In the genomic region with DNA sequence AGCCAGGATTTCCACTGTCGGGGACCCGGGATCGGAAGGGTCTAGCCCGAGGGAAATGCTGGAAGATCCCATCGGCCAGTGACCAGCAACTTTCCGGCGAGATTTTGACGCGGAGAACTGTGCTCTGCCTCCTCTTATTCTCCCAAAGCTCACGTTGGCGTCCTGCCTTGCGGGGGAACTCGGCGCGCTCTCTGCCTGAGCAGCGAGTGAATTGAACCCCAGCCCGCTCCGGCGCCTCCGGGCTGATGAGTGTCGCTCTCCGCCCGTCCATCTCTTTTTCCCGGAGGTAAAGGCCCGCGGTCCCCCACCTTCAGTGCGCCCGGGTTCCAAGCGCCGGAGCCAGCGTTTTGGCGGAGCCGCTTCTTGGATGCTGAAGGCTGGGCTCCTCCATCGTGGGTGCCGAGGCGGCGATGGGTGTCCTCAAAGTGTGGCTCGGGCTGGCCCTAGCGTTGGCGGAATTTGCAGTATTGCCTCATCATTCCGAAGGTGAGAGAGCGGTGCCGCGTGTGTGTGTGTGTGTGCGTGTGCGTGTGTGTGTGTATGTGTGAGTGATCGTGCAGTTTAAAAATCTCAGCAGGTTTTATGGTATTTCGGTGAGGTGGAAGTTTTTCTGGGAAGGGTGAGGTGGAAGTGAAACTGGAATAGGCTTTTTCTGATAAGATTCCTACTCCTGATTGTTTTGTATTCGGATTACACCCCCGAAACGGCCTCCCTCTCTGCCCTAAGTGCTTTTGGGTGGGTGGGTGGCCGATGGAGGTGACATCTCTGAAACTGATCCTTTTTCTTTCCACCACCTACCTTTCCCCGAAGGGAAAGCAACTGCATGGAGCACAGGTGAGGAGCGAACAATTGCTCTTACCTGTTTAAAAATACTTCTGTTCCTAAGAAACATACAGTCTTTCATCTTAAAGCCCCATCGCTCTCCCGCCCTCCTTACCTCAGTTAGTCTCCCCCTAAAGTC, we compare ENCODE assay signal across 8 cellular contexts. TPM values are rescaled to one million over a fixed set of nuclear protein-coding genes. Genes with fewer than 3 reads are reported as not detected.
DNase-seq lines count a peak whose midpoint lies in the region; ATAC-seq and TF ChIP-seq lines count a peak whose summit lies in the region.

No MANE protein-coding gene starts in this region.

- CTCF ChIA-PET in activated CD8-positive, alpha-beta T cell treated with anti-CD3 and anti-CD28 coated beads, Interleukin-2, amount 10 ng/mL, durations not matched to agents 7 days and 5 days (lab: Charles Lee) = interaction anchor here (0.8 to 1.0 kb wide), 4 partner anchors 24 to 806 kb away, joined by 3 to 4 read pairs (median 3); no protein-coding TSS in a partner anchor

- POLR2A ChIA-PET in activated CD8-positive, alpha-beta T cell treated with anti-CD3 and anti-CD28 coated beads, Interleukin-2, amount 10 ng/mL, durations not matched to agents 7 days and 5 days (lab: Charles Lee) = no interaction called here

- no peaks in the 10 kb centered on the region for H4K20me1 ChIP-seq in fibroblast of lung (ENCODE audit: control insufficient read depth, extremely low read depth, insufficient read depth, low read length)

- TF ChIP-seq CTCF in fibroblast of lung (conservative IDR thresholded peaks at IDR 0.05 in 1 of 2, IDR thresholded peaks at IDR 0.05 in 1 of 2; ENCODE audit: low read depth in 1 of 2, low read length in 2 of 2) = no peak
- no peak for TF ChIP-seq CTCF in upper lobe of right lung (IDR thresholded peaks at IDR 0.05)

- H2AFZ ChIP-seq in fibroblast of lung (ENCODE audit: low read length) = peak overlapping the region; percentile 82

- H3K9me3 ChIP-seq in fibroblast of lung (ENCODE audit: control insufficient read depth, insufficient read depth, low read depth, low read length) = no peaks in the 10 kb centered on the region
- H3K9me3 ChIP-seq in upper lobe of right lung = no peaks in the 10 kb centered on the region

- peaks cover 28% of the 10 kb centered on the region for H3K4me1 Mint-ChIP-seq in activated CD4-positive, alpha-beta T cell treated with anti-CD3 and anti-CD28 coated beads, Interleukin-2, amount 10 ng/mL, durations not matched to agents 24 days and 14 days
- peaks cover 34% of the 10 kb centered on the region for H3K4me1 Mint-ChIP-seq in activated CD8-positive, alpha-beta T cell treated with anti-CD3 and anti-CD28 coated beads, Interleukin-2, amount 10 ng/mL, durations not matched to agents 7 days and 5 days (ENCODE audit: low read depth)
- peaks cover 20 to 28% (median 27%) of the 10 kb centered on the region in 3 donors for H3K4me1 Mint-ChIP-seq in naive B cell

- H3K27me3 Mint-ChIP-seq in activated CD4-positive, alpha-beta T cell treated with anti-CD3 and anti-CD28 coated beads, Interleukin-2, amount 10 ng/mL, durations not matched to agents 24 days and 14 days = peaks cover 76% of the 10 kb centered on the region
- peaks cover 57% of the 10 kb centered on the region for H3K27me3 Mint-ChIP-seq in activated CD8-positive, alpha-beta T cell treated with anti-CD3 and anti-CD28 coated beads, Interleukin-2, amount 10 ng/mL, durations not matched to agents 7 days and 5 days (ENCODE audit: low read depth)
- H3K27me3 Mint-ChIP-seq in naive B cell = peaks cover 55 to 71% (median 70%) of the 10 kb centered on the region in 3 donors

- H3K9me3 Mint-ChIP-seq in activated CD4-positive, alpha-beta T cell treated with anti-CD3 and anti-CD28 coated beads, Interleukin-2, amount 10 ng/mL, durations not matched to agents 24 days and 14 days = no peaks in the 10 kb centered on the region
- H3K9me3 Mint-ChIP-seq in activated CD8-positive, alpha-beta T cell treated with anti-CD3 and anti-CD28 coated beads, Interleukin-2, amount 10 ng/mL, durations not matched to agents 7 days and 5 days (ENCODE audit: insufficient read depth) = no peaks in the 10 kb centered on the region
- H3K9me3 Mint-ChIP-seq in naive B cell = peaks cover 0 to 4% (median 0%) of the 10 kb centered on the region in 7 donors

- no peaks in the 10 kb centered on the region for H3K36me3 Mint-ChIP-seq in activated CD4-positive, alpha-beta T cell treated with anti-CD3 and anti-CD28 coated beads, Interleukin-2, amount 10 ng/mL, durations not matched to agents 24 days and 14 days (ENCODE audit: low read depth)
- no peaks in the 10 kb centered on the region for H3K36me3 Mint-ChIP-seq in activated CD8-positive, alpha-beta T cell treated with anti-CD3 and anti-CD28 coated beads, Interleukin-2, amount 10 ng/mL, durations not matched to agents 7 days and 5 days (ENCODE audit: low read depth)
- no peaks in the 10 kb centered on the region for H3K36me3 Mint-ChIP-seq in naive B cell

- peaks cover 29% of the 10 kb centered on the region for H3K27me3 ChIP-seq in fibroblast of lung (ENCODE audit: control insufficient read depth, insufficient read depth, low read length)
- H3K27me3 ChIP-seq in upper lobe of right lung = peaks cover 23% of the 10 kb centered on the region

- H3K27ac ChIP-seq in fibroblast of lung (ENCODE audit: insufficient read depth, low read length) = no peak overlapping the region
- H3K27ac ChIP-seq in upper lobe of right lung = peak overlapping the region; percentile 70

- peak overlapping the region; percentile 42 for H3K27ac Mint-ChIP-seq in activated CD4-positive, alpha-beta T cell treated with anti-CD3 and anti-CD28 coated beads, Interleukin-2, amount 10 ng/mL, durations not matched to agents 24 days and 14 days
- H3K27ac Mint-ChIP-seq in activated CD8-positive, alpha-beta T cell treated with anti-CD3 and anti-CD28 coated beads, Interleukin-2, amount 10 ng/mL, durations not matched to agents 7 days and 5 days = no peak overlapping the region
- peak overlapping the region in 4 of 6 donors; percentile 2 to 85 (median 68) for H3K27ac Mint-ChIP-seq in naive B cell

- ATAC-seq in activated CD8-positive, alpha-beta T cell treated with anti-CD3 and anti-CD28 coated beads, Interleukin-2, amount 10 ng/mL, durations not matched to agents 7 days and 5 days = peak; percentile 52
- peak; percentile 35 to 37 for ATAC-seq in naive B cell (ENCODE audit: low read depth in 2 of 2)
- ATAC-seq in upper lobe of right lung = peak; percentile 67
- no peak for ATAC-seq in GM21619 (IDR thresholded peaks at IDR 0.05; ENCODE audit: unreplicated experiment)

- peak overlapping the region; percentile 99 for H3K4me2 ChIP-seq in fibroblast of lung (ENCODE audit: extremely low read depth, insufficient read depth, low read length)

- peaks cover 3% of the 10 kb centered on the region for H3K4me1 ChIP-seq in fibroblast of lung (ENCODE audit: control insufficient read depth, extremely low read depth, insufficient read depth, low read length)
- peaks cover 17% of the 10 kb centered on the region for H3K4me1 ChIP-seq in upper lobe of right lung

- peak overlapping the region; percentile 88 for H3K4me3 Mint-ChIP-seq in activated CD4-positive, alpha-beta T cell treated with anti-CD3 and anti-CD28 coated beads, Interleukin-2, amount 10 ng/mL, durations not matched to agents 24 days and 14 days
- peak overlapping the region; percentile 89 for H3K4me3 Mint-ChIP-seq in activated CD8-positive, alpha-beta T cell treated with anti-CD3 and anti-CD28 coated beads, Interleukin-2, amount 10 ng/mL, durations not matched to agents 7 days and 5 days
- peak overlapping the region; percentile 89 to 99 (median 94) for H3K4me3 Mint-ChIP-seq in naive B cell

- DNase-seq in activated CD4-positive, alpha-beta T cell treated with anti-CD3 and anti-CD28 coated beads, Interleukin-2, amount 10 ng/mL, durations not matched to agents 24 days and 14 days = peak; percentile 76
- DNase-seq in activated CD4-positive, alpha-beta T cell treated with anti-CD3 and anti-CD28 coated beads, Interleukin-2, amount 50 U/mL, for 1 hour = no peak
- DNase-seq in Kasumi-1 (lab: John Stamatoyannopoulos, UW) (peak; percentile 20 to 35), fibroblast of lung (ENCODE audit: low read depth in 2 of 2) (peak; percentile 19 to 54), naive B cell (peak; percentile 15), upper lobe of right lung (peak; percentile 79)
- peak; percentile 44 for DNase-seq in activated CD8-positive, alpha-beta T cell treated with anti-CD3 and anti-CD28 coated beads, Interleukin-2, amount 10 ng/mL, durations not matched to agents 7 days and 5 days

- H3K4me3 ChIP-seq in fibroblast of lung (replicated peaks in 1 of 4; ENCODE audit: control extremely low read depth in 1 of 4, insufficient read depth in 1 of 4, low read depth in 3 of 4, low read length in 4 of 4) = peak overlapping the region; percentile 55 to 63 (median 62)
- H3K4me3 ChIP-seq in upper lobe of right lung = peak overlapping the region; percentile 65

- H3K36me3 ChIP-seq in fibroblast of lung (ENCODE audit: control insufficient read depth, insufficient read depth, low read length) (no peaks in the 10 kb centered on the region), upper lobe of right lung (no peaks in the 10 kb centered on the region)

- H3K9ac ChIP-seq in fibroblast of lung (ENCODE audit: insufficient read depth, low read length) = no peak overlapping the region

- no peaks in the 10 kb centered on the region for H3K79me2 ChIP-seq in fibroblast of lung (ENCODE audit: control insufficient read depth, insufficient read depth, low read length)

- intact Hi-C loops in activated CD4-positive, alpha-beta T cell treated with anti-CD3 and anti-CD28 coated beads, Interleukin-2, amount 10 ng/mL, durations not matched to agents 24 days and 14 days (cut with micrococcal nuclease) = loop anchor here (5.0 kb wide), 3 partner anchors 101 to 459 kb away; partner anchors contain the start of gene CNOT6L
- intact Hi-C loops in upper lobe of right lung (cut with DNase I) = no loop called here

RNA-seq across cellular contexts. Expression of gene FRAS1, which starts 0.8 kb away (rescaled TPM):
- total RNA-seq in activated CD4-positive, alpha-beta T cell treated with anti-CD3 and anti-CD28 coated beads, Interleukin-2, amount 10 ng/mL, durations not matched to agents 24 days and 14 days = not detected in 2 replicates
- total RNA-seq in activated CD8-positive, alpha-beta T cell treated with anti-CD3 and anti-CD28 coated beads, Interleukin-2, amount 10 ng/mL, durations not matched to agents 7 days and 5 days = under 1 TPM in 1 of 2 experiments, not detected in 1; 0.08 TPM
- total RNA-seq in fibroblast of lung (0.66 and 1.8 TPM in 2 replicates), upper lobe of right lung (20.2 TPM)
- polyA plus RNA-seq in fibroblast of lung (0.30 and 0.76 TPM in 2 replicates), naive B cell (ENCODE audit: low read depth in 6 of 6) (under 1 TPM in 2 of 6 donors, not detected in 4; 0.01 to 0.09 TPM)
- polyA plus RNA-seq in fibroblast of lung (2012) = 0.20 and 0.62 TPM in 2 replicates
- 2.0 and 9.1 TPM in 2 replicates for polyA minus RNA-seq in fibroblast of lung (ENCODE audit: low replicate concordance)
